7 cellular contexts compared by ENCODE assay signal in genomic region chr19:55676384-55676783, GRCh38. TPM values are rescaled to one million over a fixed set of nuclear protein-coding genes. Genes with fewer than 3 reads are reported as not detected.
DNase-seq lines count a peak whose midpoint lies in the region; ATAC-seq and TF ChIP-seq lines count a peak whose summit lies in the region.

No MANE protein-coding gene starts in this region.

- H3K27me3 ChIP-seq in HUES48 (ENCODE audit: control insufficient read depth, insufficient read depth, low read length): no peaks in the 10 kb centered on the region
- no peaks in the 10 kb centered on the region for H3K27me3 ChIP-seq in left ventricle myocardium inferior (ENCODE audit: low read depth)

- no peaks in the 10 kb centered on the region for H3K9me3 Mint-ChIP-seq in activated CD8-positive, alpha-beta T cell treated with anti-CD3 and anti-CD28 coated beads for 36 hours
- H3K9me3 Mint-ChIP-seq in stimulated activated effector memory CD8-positive, alpha-beta T cell treated with anti-CD3 and anti-CD28 coated beads, Interleukin-12 subunit alpha, Interleukin-12 subunit beta, amount 100 ng/mL, for 72 hours: no peaks in the 10 kb centered on the region

- no peak overlapping the region for H3K9ac ChIP-seq in HUES48 (ENCODE audit: low read depth, low read length)

- POLR2A ChIA-PET in activated CD8-positive, alpha-beta T cell treated with anti-CD3 and anti-CD28 coated beads for 36 hours (lab: Charles Lee): interaction anchor here (0.7 to 2.2 kb wide), 4 partner anchors 10 to 41 kb away, joined by 3 to 7 read pairs (median 4); no protein-coding TSS in a partner anchor

- TF ChIP-seq CTCF in activated CD8-positive, alpha-beta T cell treated with anti-CD3 and anti-CD28 coated beads for 36 hours (IDR thresholded peaks at IDR 0.05): no peak
- TF ChIP-seq CTCF in left ventricle myocardium inferior (IDR thresholded peaks at IDR 0.05; ENCODE audit: borderline replicate concordance): no peak

- CTCF ChIA-PET in activated CD8-positive, alpha-beta T cell treated with anti-CD3 and anti-CD28 coated beads for 36 hours (lab: Charles Lee): interaction anchor here (1.1 to 1.2 kb wide), 2 partner anchors 27 to 44 kb away, joined by 3 to 4 read pairs; no protein-coding TSS in a partner anchor

- ATAC-seq in activated CD8-positive, alpha-beta T cell treated with anti-CD3 and anti-CD28 coated beads for 36 hours: no peak
- no peak for ATAC-seq in stimulated activated effector memory CD8-positive, alpha-beta T cell treated with anti-CD3 and anti-CD28 coated beads, Interleukin-12 subunit alpha, Interleukin-12 subunit beta, amount 100 ng/mL, for 72 hours
- ATAC-seq in HG02973 (IDR thresholded peaks at IDR 0.05; ENCODE audit: unreplicated experiment) (no peak), GM18858 (IDR thresholded peaks at IDR 0.05; ENCODE audit: unreplicated experiment) (no peak)

- H3K36me3 ChIP-seq in HUES48 (ENCODE audit: control insufficient read depth, insufficient read depth, low read length): peaks cover 50% of the 10 kb centered on the region
- peaks cover 49% of the 10 kb centered on the region for H3K36me3 ChIP-seq in left ventricle myocardium inferior

- H3K9me3 ChIP-seq in HUES48 (ENCODE audit: control insufficient read depth, insufficient read depth, low read length): no peaks in the 10 kb centered on the region
- H3K9me3 ChIP-seq in left ventricle myocardium inferior (replicated peaks): no peaks in the 10 kb centered on the region

- H3K4me1 ChIP-seq in HUES48 (ENCODE audit: control insufficient read depth, insufficient read depth, low read length) (peaks cover 22% of the 10 kb centered on the region), left ventricle myocardium inferior (peaks cover 88% of the 10 kb centered on the region)

- H3K4me3 ChIP-seq in HUES48 (ENCODE audit: low read depth, low read length) (peak overlapping the region; percentile 97; the same call in 1 of the 2 replicates), left ventricle myocardium inferior (peak overlapping the region; percentile 93)

- H3K27ac ChIP-seq in HUES48 (ENCODE audit: low read depth, low read length) (no peak overlapping the region), left ventricle myocardium inferior (replicated peaks) (peak overlapping the region; percentile 97)

- peak overlapping the region; percentile 96 for H3K4me3 Mint-ChIP-seq in activated CD8-positive, alpha-beta T cell treated with anti-CD3 and anti-CD28 coated beads for 36 hours
- peak overlapping the region; percentile 93 for H3K4me3 Mint-ChIP-seq in stimulated activated effector memory CD8-positive, alpha-beta T cell treated with anti-CD3 and anti-CD28 coated beads, Interleukin-12 subunit alpha, Interleukin-12 subunit beta, amount 100 ng/mL, for 72 hours

- H3K36me3 Mint-ChIP-seq in activated CD8-positive, alpha-beta T cell treated with anti-CD3 and anti-CD28 coated beads for 36 hours (ENCODE audit: low read depth): peaks cover 46% of the 10 kb centered on the region
- H3K36me3 Mint-ChIP-seq in stimulated activated effector memory CD8-positive, alpha-beta T cell treated with anti-CD3 and anti-CD28 coated beads, Interleukin-12 subunit alpha, Interleukin-12 subunit beta, amount 100 ng/mL, for 72 hours: peaks cover 89% of the 10 kb centered on the region

- peak overlapping the region; percentile 71 for H3K27ac Mint-ChIP-seq in activated CD8-positive, alpha-beta T cell treated with anti-CD3 and anti-CD28 coated beads for 36 hours
- H3K27ac Mint-ChIP-seq in stimulated activated effector memory CD8-positive, alpha-beta T cell treated with anti-CD3 and anti-CD28 coated beads, Interleukin-12 subunit alpha, Interleukin-12 subunit beta, amount 100 ng/mL, for 72 hours: peak overlapping the region; percentile 43

- no peak for DNase-seq in activated CD8-positive, alpha-beta T cell treated with anti-CD3 and anti-CD28 coated beads for 36 hours
- DNase-seq in left ventricle myocardium inferior: no peak
- no peak for DNase-seq in stimulated activated effector memory CD8-positive, alpha-beta T cell treated with anti-CD3 and anti-CD28 coated beads, Interleukin-12 subunit alpha, Interleukin-12 subunit beta, amount 100 ng/mL, for 72 hours (ENCODE audit: low spot score in 2 of 2)
- DNase-seq in anterior cingulate cortex (lab: John Stamatoyannopoulos, UW): no peak

- no peaks in the 10 kb centered on the region for H3K27me3 Mint-ChIP-seq in activated CD8-positive, alpha-beta T cell treated with anti-CD3 and anti-CD28 coated beads for 36 hours

- peaks cover 55% of the 10 kb centered on the region for H3K4me1 Mint-ChIP-seq in activated CD8-positive, alpha-beta T cell treated with anti-CD3 and anti-CD28 coated beads for 36 hours (ENCODE audit: low read depth)
- peaks cover 76% of the 10 kb centered on the region for H3K4me1 Mint-ChIP-seq in stimulated activated effector memory CD8-positive, alpha-beta T cell treated with anti-CD3 and anti-CD28 coated beads, Interleukin-12 subunit alpha, Interleukin-12 subunit beta, amount 100 ng/mL, for 72 hours

- intact Hi-C loops in activated CD8-positive, alpha-beta T cell treated with anti-CD3 and anti-CD28 coated beads for 36 hours (cut with micrococcal nuclease): no loop called here
- intact Hi-C loops in left ventricle myocardium inferior (cut with micrococcal nuclease): no loop called here

RNA-seq across cellular contexts. Expression of gene EPN1, which starts 1.4 kb away (rescaled TPM):
- total RNA-seq in activated CD8-positive, alpha-beta T cell treated with anti-CD3 and anti-CD28 coated beads for 36 hours: 10 to 100 TPM; 36.2 to 37.7 TPM
- total RNA-seq in left ventricle myocardium inferior: 205 TPM

RNA-seq across cellular contexts. Expression of gene U2AF2, which starts 21.5 kb away (rescaled TPM):
- total RNA-seq in activated CD8-positive, alpha-beta T cell treated with anti-CD3 and anti-CD28 coated beads for 36 hours: 100 to 1,000 TPM; 304 to 306 TPM
- 74.0 TPM for total RNA-seq in left ventricle myocardium inferior

RNA-seq across cellular contexts. Expression of gene CCDC106, which starts 28.4 kb away (rescaled TPM):
- 10 to 100 TPM in 1 of 2 experiments, 1 to 10 TPM in 1; 8.8 to 11.2 TPM for total RNA-seq in activated CD8-positive, alpha-beta T cell treated with anti-CD3 and anti-CD28 coated beads for 36 hours
- 14.6 TPM for total RNA-seq in left ventricle myocardium inferior

RNA-seq across cellular contexts. Expression of gene ZNF581, which starts 32.9 kb away (rescaled TPM):
- 10 to 100 TPM; 30.4 to 34.5 TPM for total RNA-seq in activated CD8-positive, alpha-beta T cell treated with anti-CD3 and anti-CD28 coated beads for 36 hours
- total RNA-seq in left ventricle myocardium inferior: 7.1 TPM

RNA-seq across cellular contexts. Expression of gene ZNF580, which starts 35.6 kb away (rescaled TPM):
- total RNA-seq in activated CD8-positive, alpha-beta T cell treated with anti-CD3 and anti-CD28 coated beads for 36 hours: 10 to 100 TPM; 24.8 to 26.2 TPM
- 11.8 TPM for total RNA-seq in left ventricle myocardium inferior
